ENCODE assay signal across 20 cellular contexts in the genomic region with DNA sequence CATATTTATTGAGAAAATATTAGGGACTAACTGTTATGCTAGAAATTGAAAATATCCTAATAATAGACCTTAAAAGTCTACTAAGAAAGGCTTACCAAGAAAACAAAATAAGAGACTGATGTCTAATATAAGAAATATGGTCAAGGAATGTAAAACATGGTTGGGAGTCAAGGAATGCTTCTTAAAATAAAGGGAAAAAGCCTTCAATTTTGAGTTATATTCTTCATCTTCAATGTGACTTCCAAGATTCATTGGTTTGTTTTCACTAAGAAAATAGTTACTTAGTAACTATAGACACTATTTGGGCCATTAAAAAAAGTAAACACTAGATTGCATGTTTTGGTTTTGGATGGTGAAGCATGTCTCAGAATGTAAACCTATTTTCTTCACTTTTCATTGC.
"Had no signal": no experiment of that assay in that cellular context is flagged by ENCODE, and none has a peak within 500 bp of the region (broad histone marks: within the 10 kb centered on the region; RNA-seq: fewer than 3 reads in every experiment).

No MANE protein-coding gene starts in this region.

- H3K27ac ChIP-seq: foreskin keratinocyte, left lung, right atrium auricular region, skin epidermis, suprapubic skin, WERI-Rb-1 had no signal

- H3K4me3 Mint-ChIP-seq: activated T-helper 1 cell treated with anti-CD3 and anti-CD28 coated beads, Interleukin-12 subunit alpha, Interleukin-12 subunit beta, Interleukin-2, Interleukin-4 antibody, amounts not matched to agents 30 ng/mL and 10 ng/mL and 1 ng/mL, durations not matched to agents 14 hours and 24 hours and 36 hours; mesothelial cell of epicardium; nephron progenitor cell; stimulated activated naive CD8-positive, alpha-beta T cell treated with anti-CD3 and anti-CD28 coated beads, Interleukin-15, Interleukin-2, amounts not matched to agents 100 ng/mL and 50 ng/mL, for 24 hours; T-helper 17 cell; type B pancreatic cell had no signal

- H3K9me3 ChIP-seq: left lung, right atrium auricular region, suprapubic skin had no signal

- H3K27me3 ChIP-seq: left lung, right atrium auricular region, suprapubic skin had no signal

- H3K9me3 Mint-ChIP-seq: activated naive CD4-positive, alpha-beta T cell treated with anti-CD3 and anti-CD28 coated beads, Interleukin-2, amount 50 U/mL, for 72 hours; activated T-helper 1 cell treated with anti-CD3 and anti-CD28 coated beads, Interleukin-12 subunit alpha, Interleukin-12 subunit beta, Interleukin-2, Interleukin-4 antibody, amounts not matched to agents 30 ng/mL and 10 ng/mL and 1 ng/mL, durations not matched to agents 14 hours and 24 hours and 36 hours; mesothelial cell of epicardium; nephron progenitor cell; stimulated activated naive CD8-positive, alpha-beta T cell treated with anti-CD3 and anti-CD28 coated beads, Interleukin-15, Interleukin-2, amounts not matched to agents 100 ng/mL and 50 ng/mL, for 24 hours; type B pancreatic cell had no signal

- DNase-seq: activated CD4-positive, alpha-beta T cell treated with anti-CD3 and anti-CD28 coated beads, Interleukin-2, amount 50 U/mL, for 48 hours; activated gamma-delta T cell treated with Interleukin-2 at 50 U/mL for 16 hours; hippocampal formation; left lung; nephron progenitor cell; occipital lobe; stimulated activated CD4-positive, alpha-beta T cell treated with anti-CD3 and anti-CD28 coated beads, Interleukin-15, amount 100 ng/mL, for 24 hours; stimulated activated CD4-positive, alpha-beta T cell treated with anti-CD3 and anti-CD28 coated beads, Interleukin-2, amount 100 ng/mL, for 48 hours; T-helper 17 cell; WERI-Rb-1 had no signal

- H3K4me1 ChIP-seq: foreskin keratinocyte, left lung, right atrium auricular region, suprapubic skin had no signal

- ATAC-seq: left lung, T-helper 17 cell had no signal

- H3K27me3 Mint-ChIP-seq: stimulated activated naive CD8-positive, alpha-beta T cell treated with anti-CD3 and anti-CD28 coated beads, Interleukin-15, Interleukin-2, amounts not matched to agents 100 ng/mL and 50 ng/mL, for 24 hours; T-helper 17 cell had no signal

- H3K4me1 Mint-ChIP-seq: nephron progenitor cell had no signal

- H3K4me3 ChIP-seq: left lung, right atrium auricular region, skin epidermis, suprapubic skin had no signal

- H3K27ac Mint-ChIP-seq: activated naive CD4-positive, alpha-beta T cell treated with anti-CD3 and anti-CD28 coated beads, Interleukin-2, amount 50 U/mL, for 72 hours; activated T-helper 1 cell treated with anti-CD3 and anti-CD28 coated beads, Interleukin-12 subunit alpha, Interleukin-12 subunit beta, Interleukin-2, Interleukin-4 antibody, amounts not matched to agents 30 ng/mL and 10 ng/mL and 1 ng/mL, durations not matched to agents 14 hours and 24 hours and 36 hours; mesothelial cell of epicardium; nephron progenitor cell; progenitor cell of endocrine pancreas; stimulated activated naive CD8-positive, alpha-beta T cell treated with anti-CD3 and anti-CD28 coated beads, Interleukin-15, Interleukin-2, amounts not matched to agents 100 ng/mL and 50 ng/mL, for 24 hours; T-helper 17 cell; type B pancreatic cell had no signal

- H3K36me3 Mint-ChIP-seq: activated naive CD4-positive, alpha-beta T cell treated with anti-CD3 and anti-CD28 coated beads, Interleukin-2, amount 50 U/mL, for 72 hours; mesothelial cell of epicardium; type B pancreatic cell had no signal

- H3K36me3 ChIP-seq: left lung, right atrium auricular region, suprapubic skin, WERI-Rb-1 had no signal
